Comparison of ENCODE assay signal across 8 cellular contexts in the genomic region with DNA sequence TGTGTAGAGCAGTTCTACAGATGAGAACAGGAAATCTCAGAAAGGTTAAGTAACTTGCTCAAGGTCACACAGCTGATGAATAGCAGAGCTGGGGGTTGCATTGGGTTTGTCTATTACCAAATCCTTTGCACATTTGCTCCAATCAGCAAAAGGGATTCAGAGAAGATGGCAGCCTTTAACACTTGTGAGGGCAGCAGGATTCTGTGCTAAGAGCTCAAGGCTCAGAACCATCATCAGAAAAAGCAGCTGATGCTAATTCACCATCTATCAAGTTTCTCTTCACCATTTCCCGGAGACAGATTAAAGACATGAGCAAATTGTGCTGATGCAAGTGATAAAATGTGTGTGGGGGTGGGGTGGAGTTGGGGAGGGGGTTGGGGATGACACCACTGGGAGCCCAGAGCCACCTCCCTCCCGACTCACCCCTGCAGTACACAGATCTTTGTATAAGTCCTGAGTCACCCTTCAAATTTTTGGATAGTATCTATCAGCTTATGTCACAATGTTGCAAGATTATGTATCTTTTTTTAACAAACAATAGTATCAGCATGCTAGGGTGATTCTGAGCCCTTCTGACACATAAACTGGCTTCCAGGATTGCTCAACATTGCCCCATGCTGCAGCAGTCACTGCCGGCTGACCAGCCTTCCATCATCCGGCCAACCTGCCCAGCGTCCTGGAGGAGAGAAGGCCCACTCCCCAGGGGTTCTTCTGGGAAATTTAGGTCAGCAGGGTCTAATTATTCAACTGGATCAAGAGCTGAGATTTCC. TPM values are rescaled to one million over a fixed set of nuclear protein-coding genes. Genes with fewer than 3 reads are reported as not detected.
DNase-seq lines count a peak whose midpoint lies in the region; ATAC-seq and TF ChIP-seq lines count a peak whose summit lies in the region.

No MANE protein-coding gene starts in this region.

- POLR2A ChIA-PET in RWPE1 (lab: Yijun Ruan, JAX; ENCODE audit: low non-redundant PET), result interaction anchor here (0.6 kb wide), 2 partner anchors 146 to 168 kb away, joined by 3 to 11 read pairs; no protein-coding TSS in a partner anchor

- H3K36me3 ChIP-seq in sigmoid colon, result no peaks in the 10 kb centered on the region

- peak in 1 of 4 donors; percentile 30 for TF ChIP-seq EP300 in sigmoid colon (IDR thresholded peaks at IDR 0.05)

- DNase-seq in ELR (ENCODE audit: low read depth) (peak; percentile 88), RWPE1 (ENCODE audit: low spot score) (peak; percentile 61), fibroblast of mammary gland (ENCODE audit: low read depth) (peak; percentile 96), sigmoid colon (peak; percentile 89), NCI-H2171 treated with DMSO at 0.1 percent for 48 hours (lab: John Stamatoyannopoulos, UW) (no peak)
- DNase-seq in activated CD8-positive, alpha-beta memory T cell treated with anti-CD3 and anti-CD28 coated beads, Interleukin-2, amount 50 U/mL, for 48 hours, result no peak

- CTCF ChIA-PET in RWPE1 (lab: Yijun Ruan, JAX), result interaction anchor here (0.5 to 2.4 kb wide), 15 partner anchors 9 to 674 kb away, joined by 3 to 15 read pairs (median 5); no protein-coding TSS in a partner anchor

- H3K4me1 ChIP-seq in sigmoid colon, result peaks cover 0 to 37% (median 20%) of the 10 kb centered on the region in 4 donors

- intact Hi-C loops in sigmoid colon (cut with DNase I), result loop anchor here (1.0 to 5.0 kb wide), 3 partner anchors 47 to 201 kb away; no protein-coding TSS in a partner anchor

- peaks cover 0 to 8% (median 1%) of the 10 kb centered on the region in 4 donors for H3K9me3 ChIP-seq in sigmoid colon

- H3K4me3 ChIP-seq in fibroblast of mammary gland (ENCODE audit: control insufficient read depth, low read depth, low read length), result no peak overlapping the region
- H3K4me3 ChIP-seq in sigmoid colon, result no peak overlapping the region

- H3K27ac ChIP-seq in RWPE1 (peak overlapping the region; percentile 90), sigmoid colon (peak overlapping the region; percentile 90 to 98 (median 94))

- WGBS in sigmoid colon, 2 donors, result 61 to 71% methylated on average over 5 of the region's 5 CpGs

- TF ChIP-seq POLR2A in sigmoid colon (IDR thresholded peaks at IDR 0.05), result no peak

- TF ChIP-seq CTCF in RWPE1 (conservative IDR thresholded peaks at IDR 0.05; ENCODE audit: low read depth) (no peak), fibroblast of mammary gland (conservative IDR thresholded peaks at IDR 0.05; ENCODE audit: control insufficient read depth, insufficient read depth, low read depth, low read length) (no peak), sigmoid colon (IDR thresholded peaks at IDR 0.05) (no peak)

- no peaks in the 10 kb centered on the region for H3K27me3 ChIP-seq in sigmoid colon

- ATAC-seq in GM19455 (IDR thresholded peaks at IDR 0.05; ENCODE audit: unreplicated experiment), result no peak
- ATAC-seq in HG03442 (IDR thresholded peaks at IDR 0.05; ENCODE audit: unreplicated experiment), result no peak

RNA-seq across cellular contexts. Expression of a gene that starts 2.8 kb away (rescaled TPM):
- total RNA-seq in sigmoid colon, result 10 to 100 TPM; 17.4 to 34.3 (median 24.1) TPM
- 10 to 100 TPM; 25.7 to 31.2 (median 26.4) TPM for polyA plus RNA-seq in sigmoid colon

RNA-seq across cellular contexts. Expression of a gene that starts 55.3 kb away (rescaled TPM):
- 10 to 100 TPM; 21.6 to 34.3 (median 25.0) TPM for total RNA-seq in sigmoid colon
- polyA plus RNA-seq in sigmoid colon, result 10 to 100 TPM in 1 of 3 donors, 1 to 10 TPM in 2; 2.8 to 25.9 (median 3.0) TPM

Comparison
In these comparisons a context has a peak if more than half of its experiments do, and no peak if none do; other contexts are left out.
1. DNase-seq: peak in ELR (single experiment), RWPE1 (single experiment), fibroblast of mammary gland (single experiment) and sigmoid colon (single experiment); none in NCI-H2171 treated with DMSO at 0.1 percent for 48 hours (single experiment) and activated CD8-positive, alpha-beta memory T cell treated with anti-CD3 and anti-CD28 coated beads, Interleukin-2, amount 50 U/mL, for 48 hours (single experiment).